11 cellular contexts compared by ENCODE assay signal in the genomic region with DNA sequence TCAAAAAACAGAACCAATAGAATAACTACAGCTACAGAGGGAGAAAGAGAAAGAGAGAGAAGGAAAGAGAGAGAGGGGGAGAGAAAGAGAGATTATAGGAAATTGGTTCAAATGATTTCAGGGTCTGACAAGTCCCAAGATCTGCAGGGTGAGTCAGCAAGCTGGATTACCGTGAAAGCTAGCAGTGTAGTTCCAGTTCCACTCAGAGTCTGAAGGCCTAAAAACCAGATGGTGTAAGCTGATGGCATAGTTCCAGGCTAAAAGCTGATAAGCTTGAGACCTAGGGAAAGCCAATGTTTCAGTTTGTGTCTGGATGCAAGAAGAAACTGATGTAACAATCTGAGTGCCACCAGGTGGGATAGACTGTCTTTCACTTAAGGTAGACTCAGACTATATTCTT.
DNase-seq lines count a peak whose midpoint lies in the region; ATAC-seq and TF ChIP-seq lines count a peak whose summit lies in the region.
"Had no signal": no experiment of that assay in that cellular context is flagged by ENCODE, and none has a peak within 500 bp of the region (broad histone marks: within the 10 kb centered on the region; RNA-seq: fewer than 3 reads in every experiment).

No MANE protein-coding gene starts in this region.

- H4K20me1 ChIP-seq in osteoblast (ENCODE audit: insufficient read depth, low read length) = no peaks in the 10 kb centered on the region

- peak; percentile 8 for DNase-seq in Calu3
- peak; percentile 66 for DNase-seq in MG63
- DNase-seq in brain microvascular endothelial cell = peak; percentile 73
- DNase-seq in kidney tubule cell (ENCODE audit: low spot score) = peak; percentile 23
- no peak for DNase-seq in LoVo (ENCODE audit: low spot score)
- no peak for DNase-seq in activated T-cell treated with anti-CD3 and anti-CD28 coated beads, Interleukin-2, amount 50 U/mL, for 72 hours
- no peak for DNase-seq in activated CD8-positive, alpha-beta memory T cell treated with anti-CD3 and anti-CD28 coated beads for 24 hours
- no peak for DNase-seq in osteoblast (ENCODE audit: insufficient read length, low spot score, missing footprints)
- DNase-seq: kidney glomerular epithelial cell; NK-92 treated with Interleukin-12 subunit alpha and Interleukin-12 subunit beta, amount 100 ng/mL, for 24 hours; T-cell had no signal

- H3K9me3 ChIP-seq in MG63 = no peaks in the 10 kb centered on the region
- no peaks in the 10 kb centered on the region for H3K9me3 ChIP-seq in osteoblast (ENCODE audit: low read depth, low read length)

- H3K36me3 Mint-ChIP-seq in Calu3 (ENCODE audit: insufficient read depth, unreplicated experiment) = no peaks in the 10 kb centered on the region
- no peaks in the 10 kb centered on the region for H3K36me3 Mint-ChIP-seq in activated T-cell treated with anti-CD3 and anti-CD28 coated beads, Interleukin-2, amount 50 U/mL, for 72 hours (ENCODE audit: insufficient read depth in 2 of 2)
- H3K36me3 Mint-ChIP-seq: T-cell had no signal

- peaks cover 2% of the 10 kb centered on the region for H3K9me3 Mint-ChIP-seq in Calu3 (ENCODE audit: low read depth, unreplicated experiment)
- H3K9me3 Mint-ChIP-seq in activated T-cell treated with anti-CD3 and anti-CD28 coated beads, Interleukin-2, amount 50 U/mL, for 72 hours = no peaks in the 10 kb centered on the region
- H3K9me3 Mint-ChIP-seq: T-cell had no signal

- intact Hi-C loops in Calu3 (cut with micrococcal nuclease; ENCODE audit: unreplicated experiment) = no loop called here

- no peak for ATAC-seq in activated T-cell treated with anti-CD3 and anti-CD28 coated beads, Interleukin-2, amount 50 U/mL, for 72 hours (replicated peaks in 1 of 2)
- ATAC-seq: T-cell had no signal

- CTCF ChIA-PET in Calu3 (lab: Charles Lee) = no interaction called here

- H3K4me1 Mint-ChIP-seq in Calu3 (ENCODE audit: low read depth, unreplicated experiment) = peaks cover 9% of the 10 kb centered on the region
- no peaks in the 10 kb centered on the region for H3K4me1 Mint-ChIP-seq in activated T-cell treated with anti-CD3 and anti-CD28 coated beads, Interleukin-2, amount 50 U/mL, for 72 hours (ENCODE audit: low read depth)
- H3K4me1 Mint-ChIP-seq: T-cell had no signal

- no peak overlapping the region for H2AFZ ChIP-seq in osteoblast (ENCODE audit: low read length)

- BruUV-seq in Calu3 (replicated peaks; lab: Mats Ljungman, UMichigan) = no TSS peak

- no peak overlapping the region for H3K4me2 ChIP-seq in osteoblast (ENCODE audit: insufficient read depth, low read length)

- H3K4me3 ChIP-seq in MG63 (no peak overlapping the region), brain microvascular endothelial cell (ENCODE audit: low read depth, low read length) (no peak overlapping the region), osteoblast (ENCODE audit: insufficient read depth, low read length) (no peak overlapping the region)

- H3K36me3 ChIP-seq in MG63 (no peaks in the 10 kb centered on the region), brain microvascular endothelial cell (replicated peaks) (no peaks in the 10 kb centered on the region), osteoblast (ENCODE audit: insufficient read depth, low read length) (no peaks in the 10 kb centered on the region)

- in situ Hi-C loops in brain microvascular endothelial cell (cut with HindIII; ENCODE audit: low pct_ligation_motif_present, low sequenced_read_pairs) = no loop called here

- H3K27me3 ChIP-seq in MG63 (no peaks in the 10 kb centered on the region), brain microvascular endothelial cell (replicated peaks) (no peaks in the 10 kb centered on the region), osteoblast (ENCODE audit: insufficient read depth, low read length) (no peaks in the 10 kb centered on the region)

- H3K4me1 ChIP-seq in osteoblast (ENCODE audit: insufficient read depth, low read length) = no peaks in the 10 kb centered on the region

- H3K79me2 ChIP-seq in osteoblast (ENCODE audit: insufficient read depth, low read length) = no peaks in the 10 kb centered on the region

- no peaks in the 10 kb centered on the region for H3K27me3 Mint-ChIP-seq in Calu3 (ENCODE audit: unreplicated experiment)
- peaks cover 10% of the 10 kb centered on the region for H3K27me3 Mint-ChIP-seq in activated T-cell treated with anti-CD3 and anti-CD28 coated beads, Interleukin-2, amount 50 U/mL, for 72 hours (ENCODE audit: low read depth)

- H3K4me3 Mint-ChIP-seq in Calu3 (ENCODE audit: low read depth, unreplicated experiment) = no peak overlapping the region
- no peak overlapping the region for H3K4me3 Mint-ChIP-seq in activated T-cell treated with anti-CD3 and anti-CD28 coated beads, Interleukin-2, amount 50 U/mL, for 72 hours
- H3K4me3 Mint-ChIP-seq: T-cell had no signal

- H3K27ac Mint-ChIP-seq in Calu3 (ENCODE audit: unreplicated experiment) = no peak overlapping the region
- no peak overlapping the region for H3K27ac Mint-ChIP-seq in activated T-cell treated with anti-CD3 and anti-CD28 coated beads, Interleukin-2, amount 50 U/mL, for 72 hours
- H3K27ac Mint-ChIP-seq: T-cell had no signal

- TF ChIP-seq CTCF in Calu3 (IDR thresholded peaks at IDR 0.05; ENCODE audit: unreplicated experiment) = no peak
- no peak for TF ChIP-seq CTCF in brain microvascular endothelial cell (IDR thresholded peaks at IDR 0.05; ENCODE audit: low read depth, low read length, missing control alignments)
- no peak for TF ChIP-seq CTCF in osteoblast (IDR thresholded peaks at IDR 0.05; ENCODE audit: extremely low read depth, low read depth, low read length)

- no peak overlapping the region for H3K27ac ChIP-seq in brain microvascular endothelial cell
- no peak overlapping the region for H3K27ac ChIP-seq in osteoblast (ENCODE audit: low read depth, low read length)

Comparison
In these comparisons a context has a peak if more than half of its experiments do, and no peak if none do; other contexts are left out.
1. DNase-seq: peak in Calu3 (single experiment), MG63 (single experiment), brain microvascular endothelial cell (single experiment) and kidney tubule cell (single experiment); none in LoVo (single experiment), activated T-cell treated with anti-CD3 and anti-CD28 coated beads, Interleukin-2, amount 50 U/mL, for 72 hours (0 of 2), activated CD8-positive, alpha-beta memory T cell treated with anti-CD3 and anti-CD28 coated beads for 24 hours (single experiment) and osteoblast (single experiment).